ENCODE assay signal across 10 cellular contexts in the genomic region with DNA sequence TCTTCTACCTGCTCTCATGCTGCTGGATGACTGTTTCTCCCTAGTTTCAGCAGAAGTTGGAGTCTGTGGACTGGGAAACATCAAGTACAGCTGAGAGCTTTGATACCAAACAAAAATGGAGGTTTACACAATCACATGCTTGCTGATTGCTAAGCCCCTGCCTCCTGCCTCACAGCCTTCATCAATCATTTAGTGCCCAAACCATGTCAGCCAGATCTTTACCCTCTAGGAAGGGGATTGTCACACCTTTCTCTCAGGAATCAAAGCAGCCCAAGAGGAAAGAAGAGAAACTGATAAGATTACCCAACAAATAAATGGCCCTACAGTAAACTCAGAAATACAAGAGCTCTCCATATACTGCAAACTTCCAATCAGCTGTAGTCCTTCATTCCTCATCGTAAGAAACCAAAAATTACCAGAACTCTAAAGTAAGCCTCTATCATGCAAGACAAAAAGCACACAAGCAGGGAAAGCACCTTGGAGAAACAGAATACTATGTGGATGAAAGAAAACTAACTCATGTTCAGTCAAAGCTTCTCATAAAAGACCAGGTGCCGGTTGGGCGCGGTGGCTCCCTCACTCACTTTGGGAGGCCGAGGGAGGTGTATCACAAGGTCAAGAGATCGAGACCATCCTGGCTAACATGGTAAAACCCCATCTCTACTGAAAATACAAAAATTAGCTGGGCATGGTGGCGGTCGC.
DNase-seq lines count a peak whose midpoint lies in the region; ATAC-seq and TF ChIP-seq lines count a peak whose summit lies in the region.
"Had no signal": no experiment of that assay in that cellular context is flagged by ENCODE, and none has a peak within 500 bp of the region (broad histone marks: within the 10 kb centered on the region; RNA-seq: fewer than 3 reads in every experiment).

No MANE protein-coding gene starts in this region.

- H3K9me3 Mint-ChIP-seq in activated CD4-positive, alpha-beta T cell treated with anti-CD3 and anti-CD28 coated beads for 36 hours (ENCODE audit: low read depth) = peaks cover 37% of the 10 kb centered on the region

- H3K9me2 ChIP-seq in OCI-LY1 (ENCODE audit: low read depth, low read length) = no peaks in the 10 kb centered on the region

- CTCF ChIA-PET in activated CD4-positive, alpha-beta T cell treated with anti-CD3 and anti-CD28 coated beads for 36 hours (lab: Charles Lee) = interaction anchor here (0.6 to 1.0 kb wide), 3 partner anchors 15 to 244 kb away, joined by 3 read pairs; no protein-coding TSS in a partner anchor

- 0 out of 2 replicates have a peak, but pooled peaks cover 5% of the 10 kb centered on the region for H3K36me3 ChIP-seq in OCI-LY1 (ENCODE audit: insufficient read depth, low read length)
- H3K36me3 ChIP-seq in colonic mucosa = no peaks in the 10 kb centered on the region
- no peaks in the 10 kb centered on the region for H3K36me3 ChIP-seq in spleen
- H3K36me3 ChIP-seq: breast epithelium had no signal

- peaks cover 64% of the 10 kb centered on the region for H3K36me3 Mint-ChIP-seq in activated CD4-positive, alpha-beta T cell treated with anti-CD3 and anti-CD28 coated beads for 36 hours (ENCODE audit: low read depth)

- H4K20me1 ChIP-seq in OCI-LY1 (ENCODE audit: insufficient read depth, low read length) = no peaks in the 10 kb centered on the region

- POLR2A ChIA-PET in activated CD4-positive, alpha-beta T cell treated with anti-CD3 and anti-CD28 coated beads for 36 hours (lab: Charles Lee) = interaction anchor here (0.5 to 2.0 kb wide), 8 partner anchors 33 to 745 kb away, joined by 3 to 10 read pairs (median 6); a partner anchor contains a TSS

- H3K4me3 ChIP-seq in OCI-LY1 (ENCODE audit: low read depth, low read length, poor library complexity, severe bottlenecking) (peak overlapping the region; percentile 28), colonic mucosa (no peak overlapping the region), spleen (peak overlapping the region in 1 of 8 donors; percentile 45)
- H3K4me3 ChIP-seq: breast epithelium had no signal

- H3K27me3 ChIP-seq in OCI-LY1 (ENCODE audit: insufficient read depth, low read length) (no peaks in the 10 kb centered on the region), colonic mucosa (no peaks in the 10 kb centered on the region), spleen (replicated peaks in 1 of 7) (no peaks in the 10 kb centered on the region)
- H3K27me3 ChIP-seq: breast epithelium had no signal

- no peak for TF ChIP-seq CTCF in OCI-LY1 (IDR thresholded peaks at IDR 0.05; ENCODE audit: low read length)
- no peak for TF ChIP-seq CTCF in colonic mucosa (IDR thresholded peaks at IDR 0.05)
- no peak for TF ChIP-seq CTCF in spleen (IDR thresholded peaks at IDR 0.05 in 8 of 11, conservative IDR thresholded peaks at IDR 0.05 in 3 of 11)

- peaks cover 66% of the 10 kb centered on the region for H3K4me1 Mint-ChIP-seq in activated CD4-positive, alpha-beta T cell treated with anti-CD3 and anti-CD28 coated beads for 36 hours

- ATAC-seq in activated CD4-positive, alpha-beta T cell treated with anti-CD3 and anti-CD28 coated beads for 36 hours = no peak
- no peak for ATAC-seq in HG03520 (IDR thresholded peaks at IDR 0.05; ENCODE audit: unreplicated experiment)
- no peak for ATAC-seq in HG03159 (IDR thresholded peaks at IDR 0.05; ENCODE audit: unreplicated experiment)

- TF ChIP-seq POLR2A in spleen (IDR thresholded peaks at IDR 0.05) = no peak

- H3K4me2 ChIP-seq in OCI-LY1 (ENCODE audit: low read length) = peak overlapping the region; percentile 51; the same call in 1 of the 2 replicates

- intact Hi-C loops in activated CD4-positive, alpha-beta T cell treated with anti-CD3 and anti-CD28 coated beads for 36 hours (cut with DNase I, micrococcal nuclease) = loop anchor here (1.0 to 5.0 kb wide), 15 partner anchors 20 to 573 kb away; a partner anchor contains a TSS
- intact Hi-C loops in colonic mucosa (cut with DNase I) = no loop called here
- intact Hi-C loops in spleen (cut with DNase I; ENCODE audit: low total_unique reads) = no loop called here

- H3K4me1 ChIP-seq in OCI-LY1 (ENCODE audit: insufficient read depth, low read length, severe bottlenecking) (peaks cover 48% of the 10 kb centered on the region), colonic mucosa (no peaks in the 10 kb centered on the region), spleen (peaks cover 13 to 81% (median 52%) of the 10 kb centered on the region in 6 donors)
- H3K4me1 ChIP-seq: breast epithelium had no signal

- H3K79me2 ChIP-seq in OCI-LY1 (ENCODE audit: insufficient read depth, low read length) = no peaks in the 10 kb centered on the region

- peaks cover 4% of the 10 kb centered on the region; the same call in 1 of the 2 replicates for H3F3A ChIP-seq in OCI-LY1 (ENCODE audit: insufficient read depth, low read length)

- H3K9ac ChIP-seq in OCI-LY1 (ENCODE audit: low read length) = peak overlapping the region; percentile 55
- H3K9ac ChIP-seq in colonic mucosa (ENCODE audit: low read depth in 2 of 2, low read length in 2 of 2) = no peak overlapping the region

- no peak for DNase-seq in activated CD4-positive, alpha-beta T cell treated with anti-CD3 and anti-CD28 coated beads for 36 hours
- no peak for DNase-seq in activated CD4-positive, alpha-beta T cell treated with anti-CD3 and anti-CD28 coated beads, Interleukin-2, amount 50 U/mL, for 1 hour
- DNase-seq in colonic mucosa (no peak), spleen (no peak), NCI-H2029 (lab: John Stamatoyannopoulos, UW) (no peak)

- H3K27ac Mint-ChIP-seq in activated CD4-positive, alpha-beta T cell treated with anti-CD3 and anti-CD28 coated beads for 36 hours = peak overlapping the region; percentile 99

- peak overlapping the region; percentile 50 for H3K4me3 Mint-ChIP-seq in activated CD4-positive, alpha-beta T cell treated with anti-CD3 and anti-CD28 coated beads for 36 hours

- H3K27me3 Mint-ChIP-seq in activated CD4-positive, alpha-beta T cell treated with anti-CD3 and anti-CD28 coated beads for 36 hours = no peaks in the 10 kb centered on the region

- H2AFZ ChIP-seq in OCI-LY1 (ENCODE audit: low read length) = no peak overlapping the region

- H3K27ac ChIP-seq in OCI-LY1 (ENCODE audit: low read depth, low read length, poor library complexity, severe bottlenecking) (peak overlapping the region; percentile 100), colonic mucosa (peak overlapping the region; percentile 62), spleen (peak overlapping the region; percentile 85 to 98 (median 96))
- H3K27ac ChIP-seq: epithelial cell of prostate had no signal

- 81 to 92% (median 88%) methylated on average over 8 of the region's 8 CpGs for WGBS in spleen, 5 donors

- H3K9me3 ChIP-seq in OCI-LY1 (ENCODE audit: low read length) = peaks cover 10% of the 10 kb centered on the region
- H3K9me3 ChIP-seq in colonic mucosa = no peaks in the 10 kb centered on the region
- peaks cover 0 to 88% (median 45%) of the 10 kb centered on the region in 8 donors for H3K9me3 ChIP-seq in spleen
- H3K9me3 ChIP-seq: breast epithelium had no signal

Comparison
In these comparisons a context has a peak if more than half of its experiments do, and no peak if none do; other contexts are left out.
1. intact Hi-C loops: an anchor here in activated CD4-positive, alpha-beta T cell treated with anti-CD3 and anti-CD28 coated beads for 36 hours (1.0 to 5.0 kb wide); none called in colonic mucosa and spleen.